Comparison of ENCODE assay signal across 23 cellular contexts in the genomic region with DNA sequence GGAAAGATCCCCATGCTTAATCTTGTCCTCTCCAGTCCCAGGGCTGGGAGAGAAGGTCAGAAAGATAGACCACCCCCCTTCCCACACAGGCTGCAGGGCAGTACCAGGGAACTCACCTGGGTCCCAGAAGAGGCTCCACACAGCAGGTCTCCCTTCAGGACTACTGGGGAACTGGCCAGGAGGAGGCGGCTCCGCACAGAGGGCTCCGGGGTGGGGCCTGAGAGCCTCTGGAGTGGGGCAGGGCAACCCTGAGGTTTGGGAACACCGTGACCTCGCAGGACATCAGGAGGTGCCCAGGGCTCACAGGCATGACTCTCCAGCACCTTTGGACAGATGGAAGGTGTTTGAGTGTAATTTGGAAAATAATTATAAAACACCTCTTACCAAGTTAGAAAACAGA.
"Had no signal": no experiment of that assay in that cellular context is flagged by ENCODE, and none has a peak within 500 bp of the region (broad histone marks: within the 10 kb centered on the region; RNA-seq: fewer than 3 reads in every experiment).

No MANE protein-coding gene starts in this region.

- H3K27ac ChIP-seq: coronary artery, esophagus squamous epithelium, gastroesophageal sphincter, neutrophil, ovary, right atrium auricular region, sigmoid colon, skin epidermis, stomach, thoracic aorta, vagina had no signal

- H3K9me3 ChIP-seq: esophagus squamous epithelium, gastroesophageal sphincter, neutrophil, ovary, right atrium auricular region, sigmoid colon, stomach, thoracic aorta, vagina had no signal

- H3K4me3 ChIP-seq: coronary artery, esophagus squamous epithelium, gastroesophageal sphincter, ovary, right atrium auricular region, sigmoid colon, skin epidermis, stomach, thoracic aorta, vagina had no signal

- DNase-seq: esophagus squamous epithelium; foreskin fibroblast; glutamatergic neuron; islet precursor cell; mesendoderm; naive thymus-derived CD4-positive, alpha-beta T cell; nephron progenitor cell; sigmoid colon; stimulated activated CD4-positive, alpha-beta T cell treated with anti-CD3 and anti-CD28 coated beads, Interleukin-2, amount 100 ng/mL, for 24 hours; stimulated activated CD4-positive, alpha-beta T cell treated with anti-CD3 and anti-CD28 coated beads, Interleukin-4, amount 100 ng/mL, for 4 hours; stimulated activated naive B cell treated with anti-CD40 and anti-IgM and Interleukin-4, amounts not matched to agents 10 μg/mL and 1 μg/mL and 100 μg/mL, for 72 hours; stomach; substantia nigra; trophoblast cell had no signal

- H3K4me1 ChIP-seq: esophagus squamous epithelium, gastroesophageal sphincter, right atrium auricular region, sigmoid colon, stomach, vagina had no signal

- H3K27me3 ChIP-seq: gastroesophageal sphincter, ovary, right atrium auricular region, sigmoid colon, stomach, vagina had no signal

- ATAC-seq: gastroesophageal sphincter; left lobe of liver; naive thymus-derived CD4-positive, alpha-beta T cell; stimulated activated naive B cell treated with anti-CD40 and anti-IgM and Interleukin-4, amounts not matched to agents 10 μg/mL and 1 μg/mL and 100 μg/mL, for 72 hours had no signal

- H3K36me3 ChIP-seq: neutrophil, ovary, vagina had no signal
